In genomic region chr20:44532248-44532980, GRCh38 we compare ENCODE assay signal across 8 cellular contexts. TPM values are rescaled to one million over a fixed set of nuclear protein-coding genes. Genes with fewer than 3 reads are reported as not detected.
A peak's percentile ranks its signal among the peaks of the same experiment; 100 is the strongest.
DNase-seq lines count a peak whose midpoint lies in the region; ATAC-seq and TF ChIP-seq lines count a peak whose summit lies in the region.

No MANE protein-coding gene starts in this region.

- H3K4me1 Mint-ChIP-seq in activated CD8-positive, alpha-beta memory T cell treated with anti-CD3 and anti-CD28 coated beads, Interleukin-2, amount 10 ng/mL, durations not matched to agents 7 days and 5 days: peaks cover 7% of the 10 kb centered on the region
- peaks cover 11% of the 10 kb centered on the region for H3K4me1 Mint-ChIP-seq in activated CD4-positive, alpha-beta T cell treated with anti-CD3 and anti-CD28 coated beads, Interleukin-2, amount 10 ng/mL, durations not matched to agents 7 days and 5 days

- no peak overlapping the region for H3K27ac Mint-ChIP-seq in activated CD8-positive, alpha-beta memory T cell treated with anti-CD3 and anti-CD28 coated beads, Interleukin-2, amount 10 ng/mL, durations not matched to agents 7 days and 5 days
- no peak overlapping the region for H3K27ac Mint-ChIP-seq in activated CD4-positive, alpha-beta T cell treated with anti-CD3 and anti-CD28 coated beads, Interleukin-2, amount 10 ng/mL, durations not matched to agents 7 days and 5 days

- dilution Hi-C loops in mammary epithelial cell (cut with HindIII; ENCODE audit: low sequenced_read_pairs): no loop called here

- no peak for ATAC-seq in activated CD8-positive, alpha-beta memory T cell treated with anti-CD3 and anti-CD28 coated beads, Interleukin-2, amount 10 ng/mL, durations not matched to agents 7 days and 5 days
- ATAC-seq in right lobe of liver (peak; percentile 15 to 63 (median 28)), upper lobe of right lung (no peak), GM21423 (IDR thresholded peaks at IDR 0.05; ENCODE audit: unreplicated experiment) (no peak), GM21529 (IDR thresholded peaks at IDR 0.05; ENCODE audit: unreplicated experiment) (no peak)

- H3K79me2 ChIP-seq in mammary epithelial cell (ENCODE audit: insufficient read depth, low read length): no peaks in the 10 kb centered on the region

- peaks cover 4% of the 10 kb centered on the region for H3K27me3 Mint-ChIP-seq in activated CD8-positive, alpha-beta memory T cell treated with anti-CD3 and anti-CD28 coated beads, Interleukin-2, amount 10 ng/mL, durations not matched to agents 7 days and 5 days
- peaks cover 9% of the 10 kb centered on the region for H3K27me3 Mint-ChIP-seq in activated CD4-positive, alpha-beta T cell treated with anti-CD3 and anti-CD28 coated beads, Interleukin-2, amount 10 ng/mL, durations not matched to agents 7 days and 5 days

- H3K9ac ChIP-seq in mammary epithelial cell (ENCODE audit: insufficient read depth, low read length): peak overlapping the region; percentile 58

- no peak for TF ChIP-seq POLR2A in right lobe of liver (IDR thresholded peaks at IDR 0.05)

- no peaks in the 10 kb centered on the region for H3K9me3 ChIP-seq in mammary epithelial cell (replicated peaks; ENCODE audit: insufficient read depth, low read length)
- no peaks in the 10 kb centered on the region for H3K9me3 ChIP-seq in right lobe of liver
- no peaks in the 10 kb centered on the region for H3K9me3 ChIP-seq in upper lobe of right lung

- CTCF ChIA-PET in activated CD8-positive, alpha-beta memory T cell treated with anti-CD3 and anti-CD28 coated beads, Interleukin-2, amount 10 ng/mL, durations not matched to agents 7 days and 5 days (lab: Charles Lee): interaction anchor here (0.9 to 3.3 kb wide), 3 partner anchors 12 to 77 kb away, joined by 3 to 9 read pairs (median 4); partner anchors contain the start of gene TTPAL
- CTCF ChIA-PET in mammary epithelial cell (lab: Charles Lee; ENCODE audit: low non-redundant PET): interaction anchor here (0.5 kb wide), 1 partner anchor 32 kb away, joined by 3 read pairs; no protein-coding TSS in a partner anchor
- CTCF ChIA-PET in activated CD4-positive, alpha-beta T cell treated with anti-CD3 and anti-CD28 coated beads, Interleukin-2, amount 10 ng/mL, durations not matched to agents 7 days and 5 days (lab: Charles Lee): interaction anchor here (1.8 kb wide), 1 partner anchor 22 kb away, joined by 4 read pairs; no protein-coding TSS in a partner anchor

- H3K4me1 ChIP-seq in mammary epithelial cell (ENCODE audit: insufficient read depth, low read length): peaks cover 9% of the 10 kb centered on the region
- H3K4me1 ChIP-seq in right lobe of liver: peaks cover 0 to 19% (median 7%) of the 10 kb centered on the region in 4 donors
- H3K4me1 ChIP-seq in upper lobe of right lung: peaks cover 23% of the 10 kb centered on the region

- H3K4me2 ChIP-seq in mammary epithelial cell (ENCODE audit: insufficient read depth, low read depth, low read length): peak overlapping the region; percentile 89

- H3K27me3 ChIP-seq in mammary epithelial cell (ENCODE audit: insufficient read depth, low read length) (no peaks in the 10 kb centered on the region), right lobe of liver (no peaks in the 10 kb centered on the region), upper lobe of right lung (no peaks in the 10 kb centered on the region)

- peak overlapping the region; percentile 94 for H2AFZ ChIP-seq in mammary epithelial cell (ENCODE audit: low read depth, low read length)

- H3K27ac ChIP-seq in mammary epithelial cell (ENCODE audit: insufficient read depth, low read depth, low read length) (peak overlapping the region; percentile 50), right lobe of liver (peak overlapping the region; percentile 77 to 94 (median 89)), upper lobe of right lung (peak overlapping the region; percentile 83)

- H3K4me3 ChIP-seq in mammary epithelial cell (replicated peaks in 1 of 3; ENCODE audit: insufficient read depth in 1 of 3, low read depth in 2 of 3, low read length in 3 of 3) (peak overlapping the region; percentile 60 to 82 (median 69)), right lobe of liver (peak overlapping the region; percentile 64 to 96 (median 79)), upper lobe of right lung (peak overlapping the region; percentile 78)

- TF ChIP-seq CTCF in mammary epithelial cell (conservative IDR thresholded peaks at IDR 0.05 in 1 of 2, IDR thresholded peaks at IDR 0.05 in 1 of 2; ENCODE audit: extremely low read depth in 1 of 2, insufficient read depth in 1 of 2, low read depth in 1 of 2, low read length in 2 of 2): no peak
- TF ChIP-seq CTCF in right lobe of liver (IDR thresholded peaks at IDR 0.05): no peak
- TF ChIP-seq CTCF in upper lobe of right lung (IDR thresholded peaks at IDR 0.05): no peak

- intact Hi-C loops in mammary epithelial cell (cut with micrococcal nuclease): loop anchor here (1.0 to 2.0 kb wide), 3 partner anchors 20 to 78 kb away; no protein-coding TSS in a partner anchor
- intact Hi-C loops in right lobe of liver (cut with DNase I): no loop called here
- intact Hi-C loops in upper lobe of right lung (cut with DNase I): loop anchor here (10.0 kb wide), 1 partner anchor 72 kb away; no protein-coding TSS in a partner anchor

- H3K9me3 Mint-ChIP-seq in activated CD8-positive, alpha-beta memory T cell treated with anti-CD3 and anti-CD28 coated beads, Interleukin-2, amount 10 ng/mL, durations not matched to agents 7 days and 5 days (ENCODE audit: low read depth): no peaks in the 10 kb centered on the region
- H3K9me3 Mint-ChIP-seq in activated CD4-positive, alpha-beta T cell treated with anti-CD3 and anti-CD28 coated beads, Interleukin-2, amount 10 ng/mL, durations not matched to agents 7 days and 5 days: no peaks in the 10 kb centered on the region

- H4K20me1 ChIP-seq in mammary epithelial cell (ENCODE audit: insufficient read depth, low read length): no peaks in the 10 kb centered on the region

- under 1% methylated on average over 11 of the region's 11 CpGs for WGBS in mammary epithelial cell (ENCODE audit: low coverage, missing lambda C conversion rate)
- 6% methylated on average over 11 of the region's 11 CpGs for WGBS in right lobe of liver (ENCODE audit: insufficient coverage, low coverage, low lambda C conversion rate, missing lambda C conversion rate)

- no TSS peak for BruUV-seq in mammary epithelial cell (replicated peaks; lab: Mats Ljungman, UMichigan)

- no peak overlapping the region for H3K4me3 Mint-ChIP-seq in activated CD8-positive, alpha-beta memory T cell treated with anti-CD3 and anti-CD28 coated beads, Interleukin-2, amount 10 ng/mL, durations not matched to agents 7 days and 5 days
- H3K4me3 Mint-ChIP-seq in activated CD4-positive, alpha-beta T cell treated with anti-CD3 and anti-CD28 coated beads, Interleukin-2, amount 10 ng/mL, durations not matched to agents 7 days and 5 days: no peak overlapping the region

- POLR2A ChIA-PET in activated CD4-positive, alpha-beta T cell treated with anti-CD3 and anti-CD28 coated beads, Interleukin-2, amount 10 ng/mL, durations not matched to agents 7 days and 5 days (lab: Charles Lee): no interaction called here

- in situ Hi-C loops in mammary epithelial cell (cut with MboI; ENCODE audit: low sequenced_read_pairs in 2 of 2): no loop called here

- peak; percentile 59 for DNase-seq in activated CD8-positive, alpha-beta memory T cell treated with anti-CD3 and anti-CD28 coated beads for 24 hours
- no peak for DNase-seq in activated CD8-positive, alpha-beta memory T cell treated with anti-CD3 and anti-CD28 coated beads, Interleukin-2, amount 10 ng/mL, durations not matched to agents 7 days and 5 days
- DNase-seq in mammary epithelial cell: no peak
- no peak for DNase-seq in right lobe of liver
- DNase-seq in upper lobe of right lung: no peak
- DNase-seq in activated CD4-positive, alpha-beta T cell treated with anti-CD3 and anti-CD28 coated beads, Interleukin-2, amount 10 ng/mL, durations not matched to agents 7 days and 5 days: no peak

- H3K36me3 ChIP-seq in mammary epithelial cell (ENCODE audit: insufficient read depth, low read length): no peaks in the 10 kb centered on the region
- no peaks in the 10 kb centered on the region for H3K36me3 ChIP-seq in right lobe of liver
- H3K36me3 ChIP-seq in upper lobe of right lung: no peaks in the 10 kb centered on the region

- H3K36me3 Mint-ChIP-seq in activated CD8-positive, alpha-beta memory T cell treated with anti-CD3 and anti-CD28 coated beads, Interleukin-2, amount 10 ng/mL, durations not matched to agents 7 days and 5 days: no peaks in the 10 kb centered on the region
- H3K36me3 Mint-ChIP-seq in activated CD4-positive, alpha-beta T cell treated with anti-CD3 and anti-CD28 coated beads, Interleukin-2, amount 10 ng/mL, durations not matched to agents 7 days and 5 days (ENCODE audit: low read depth): no peaks in the 10 kb centered on the region

RNA-seq across cellular contexts. Expression of gene SERINC3, which starts 10.5 kb away (rescaled TPM):
- 10 to 100 TPM; 50.1 to 64.6 TPM for total RNA-seq in activated CD8-positive, alpha-beta memory T cell treated with anti-CD3 and anti-CD28 coated beads, Interleukin-2, amount 10 ng/mL, durations not matched to agents 7 days and 5 days
- total RNA-seq in mammary epithelial cell (100 to 1,000 TPM; 101 to 153 TPM), right lobe of liver (10 to 100 TPM; 42.2 to 77.5 (median 58.5) TPM), upper lobe of right lung (143 TPM)
- 169 TPM for polyA plus RNA-seq in mammary epithelial cell
- polyA minus RNA-seq in mammary epithelial cell: 194 TPM
- total RNA-seq in activated CD4-positive, alpha-beta T cell treated with anti-CD3 and anti-CD28 coated beads, Interleukin-2, amount 10 ng/mL, durations not matched to agents 7 days and 5 days: 10 to 100 TPM; 82.2 to 98.4 TPM

RNA-seq across cellular contexts. Expression of gene PKIG, which starts 50.0 kb away (rescaled TPM):
- total RNA-seq in activated CD8-positive, alpha-beta memory T cell treated with anti-CD3 and anti-CD28 coated beads, Interleukin-2, amount 10 ng/mL, durations not matched to agents 7 days and 5 days: 1 to 10 TPM; 1.1 to 1.6 TPM
- 10 to 100 TPM; 13.7 to 15.2 TPM for total RNA-seq in mammary epithelial cell
- 9.7 TPM for polyA plus RNA-seq in mammary epithelial cell
- 10.6 TPM for polyA minus RNA-seq in mammary epithelial cell
- 10 to 100 TPM; 11.7 to 31.7 (median 21.8) TPM for total RNA-seq in right lobe of liver
- 88.8 TPM for total RNA-seq in upper lobe of right lung
- 1 to 10 TPM; 3.3 to 5.1 TPM for total RNA-seq in activated CD4-positive, alpha-beta T cell treated with anti-CD3 and anti-CD28 coated beads, Interleukin-2, amount 10 ng/mL, durations not matched to agents 7 days and 5 days

RNA-seq across cellular contexts. Expression of gene TTPAL, which starts 56.7 kb away (rescaled TPM):
- 10 to 100 TPM; 16.5 to 23.9 TPM for total RNA-seq in activated CD8-positive, alpha-beta memory T cell treated with anti-CD3 and anti-CD28 coated beads, Interleukin-2, amount 10 ng/mL, durations not matched to agents 7 days and 5 days
- total RNA-seq in mammary epithelial cell (10 to 100 TPM; 59.0 TPM), right lobe of liver (100 to 1,000 TPM in 1 of 6 experiments, 10 to 100 TPM in 5; 18.0 to 102 (median 28.7) TPM), upper lobe of right lung (8.0 TPM)
- 16.1 TPM for polyA plus RNA-seq in mammary epithelial cell
- 72.9 TPM for polyA minus RNA-seq in mammary epithelial cell
- total RNA-seq in activated CD4-positive, alpha-beta T cell treated with anti-CD3 and anti-CD28 coated beads, Interleukin-2, amount 10 ng/mL, durations not matched to agents 7 days and 5 days: 10 to 100 TPM; 17.1 to 19.5 TPM

Comparison
In these comparisons a context has a peak if more than half of its experiments do, and no peak if none do; other contexts are left out.
1. ATAC-seq: peak in right lobe of liver (4 of 4); none in activated CD8-positive, alpha-beta memory T cell treated with anti-CD3 and anti-CD28 coated beads, Interleukin-2, amount 10 ng/mL, durations not matched to agents 7 days and 5 days (single experiment), upper lobe of right lung (single experiment), GM21423 (single experiment) and GM21529 (single experiment).
2. intact Hi-C loops: an anchor here in mammary epithelial cell (1.0 to 2.0 kb wide) and upper lobe of right lung (10.0 kb wide); none called in right lobe of liver.
3. Peak in every context shown above with its lines, with median percentiles within 50 percentile points of each other: H3K27ac ChIP-seq and H3K4me3 ChIP-seq.